37 cellular contexts compared by ENCODE assay signal in genomic region chr3:182783106-182783505, GRCh38.
"Had no signal": no experiment of that assay in that cellular context is flagged by ENCODE, and none has a peak within 500 bp of the region (broad histone marks: within the 10 kb centered on the region; RNA-seq: fewer than 3 reads in every experiment).

No MANE protein-coding gene starts in this region.

- H3K4me1 Mint-ChIP-seq: brain; central memory CD8-positive, alpha-beta T cell had no signal

- H3K4me3 ChIP-seq: ascending aorta, cardiac muscle cell had no signal

- H3K27me3 ChIP-seq: ascending aorta, cardiac muscle cell had no signal

- H3K27ac ChIP-seq: ascending aorta, cardiac muscle cell, VCaP had no signal

- ATAC-seq: activated CD4-positive, alpha-beta T cell treated with anti-CD3 and anti-CD28 coated beads for 36 hours; activated CD4-positive, CD25-positive, alpha-beta regulatory T cell treated with anti-CD3 and anti-CD28 coated beads, Interleukin-2, amount 50 U/mL, for 24 hours; activated naive CD8-positive, alpha-beta T cell treated with anti-CD3 and anti-CD28 coated beads, Interleukin-2, amount 50 U/mL, for 24 hours had no signal

- H3K36me3 ChIP-seq: ascending aorta, cardiac muscle cell had no signal

- FAIRE-seq: bronchial epithelial cell, TTC549 had no signal

- H3K36me3 Mint-ChIP-seq: activated CD8-positive, alpha-beta memory T cell treated with anti-CD3 and anti-CD28 coated beads, Interleukin-2, amount 10 ng/mL, durations not matched to agents 7 days and 5 days; activated naive CD4-positive, alpha-beta T cell treated with anti-CD3 and anti-CD28 coated beads, Interleukin-2, amount 10 ng/mL, durations not matched to agents 7 days and 5 days; activated naive CD4-positive, alpha-beta T cell treated with anti-CD3 and anti-CD28 coated beads, Interleukin-2, amount 50 U/mL, for 24 hours; activated naive CD8-positive, alpha-beta T cell; activated naive CD8-positive, alpha-beta T cell treated with anti-CD3 and anti-CD28 coated beads, Interleukin-2, amount 10 ng/mL, durations not matched to agents 7 days and 5 days; brain had no signal

- H3K4me1 ChIP-seq: ascending aorta had no signal

- DNase-seq: activated CD4-positive, alpha-beta memory T cell treated with anti-CD3 and anti-CD28 coated beads, Interleukin-2, amount 10 ng/mL, durations not matched to agents 7 days and 5 days; activated CD4-positive, alpha-beta T cell treated with anti-CD3 and anti-CD28 coated beads for 1 hour; activated CD4-positive, alpha-beta T cell treated with anti-CD3 and anti-CD28 coated beads for 36 hours; activated CD4-positive, alpha-beta T cell treated with anti-CD3 and anti-CD28 coated beads for 48 hours; activated CD4-positive, alpha-beta T cell treated with anti-CD3 and anti-CD28 coated beads, Interleukin-2, amount 10 ng/mL, durations not matched to agents 7 days and 5 days; activated CD4-positive, alpha-beta T cell treated with anti-CD3 and anti-CD28 coated beads, Interleukin-2, amount 50 U/mL, for 48 hours; activated CD4-positive, CD25-positive, alpha-beta regulatory T cell; activated CD8-positive, alpha-beta memory T cell treated with anti-CD3 and anti-CD28 coated beads for 24 hours; activated CD8-positive, alpha-beta memory T cell treated with anti-CD3 and anti-CD28 coated beads, Interleukin-2, amount 10 ng/mL, durations not matched to agents 7 days and 5 days; activated CD8-positive, alpha-beta memory T cell treated with anti-CD3 and anti-CD28 coated beads, Interleukin-2, amount 50 U/mL, for 48 hours; activated CD8-positive, alpha-beta T cell treated with anti-CD3 and anti-CD28 coated beads, Interleukin-2, amount 10 ng/mL, durations not matched to agents 7 days and 5 days; activated effector memory CD4-positive, alpha-beta T cell treated with Interleukin-2 at 50 U/mL for 16 hours; activated gamma-delta T cell; activated naive CD4-positive, alpha-beta T cell treated with anti-CD3 and anti-CD28 coated beads, Interleukin-2, amount 10 ng/mL, durations not matched to agents 7 days and 5 days; activated naive CD4-positive, alpha-beta T cell treated with Interleukin-2 at 50 U/mL for 16 hours; activated naive CD8-positive, alpha-beta T cell treated with anti-CD3 and anti-CD28 coated beads, Interleukin-2, amount 10 ng/mL, durations not matched to agents 7 days and 5 days; activated naive CD8-positive, alpha-beta T cell treated with anti-CD3 and anti-CD28 coated beads, Interleukin-2, amount 50 U/mL, for 24 hours; activated T-cell treated with anti-CD3 and anti-CD28 coated beads, Interleukin-2, amount 50 U/mL, for 24 hours; activated T-cell treated with anti-CD3 and anti-CD28 coated beads, Interleukin-2, amount 50 U/mL, for 48 hours; amygdala; anterior cingulate cortex; caudate nucleus; cerebellar nuclear complex; T-helper 2 cell; T-helper 9 cell had no signal

- H3K9me3 ChIP-seq: ascending aorta had no signal

- H3K27ac Mint-ChIP-seq: activated CD4-positive, alpha-beta memory T cell treated with anti-CD3 and anti-CD28 coated beads, Interleukin-2, amount 10 ng/mL, durations not matched to agents 7 days and 5 days; activated CD4-positive, alpha-beta T cell treated with anti-CD3 and anti-CD28 coated beads for 36 hours; activated CD4-positive, alpha-beta T cell treated with anti-CD3 and anti-CD28 coated beads, Interleukin-2, amount 10 ng/mL, durations not matched to agents 7 days and 5 days; activated CD8-positive, alpha-beta memory T cell treated with anti-CD3 and anti-CD28 coated beads, Interleukin-2, amount 10 ng/mL, durations not matched to agents 7 days and 5 days; activated CD8-positive, alpha-beta T cell treated with anti-CD3 and anti-CD28 coated beads, Interleukin-2, amount 10 ng/mL, durations not matched to agents 7 days and 5 days; activated naive CD4-positive, alpha-beta T cell treated with anti-CD3 and anti-CD28 coated beads, Interleukin-2, amount 10 ng/mL, durations not matched to agents 7 days and 5 days; activated naive CD4-positive, alpha-beta T cell treated with anti-CD3 and anti-CD28 coated beads, Interleukin-2, amount 50 U/mL, for 24 hours; activated naive CD8-positive, alpha-beta T cell; activated naive CD8-positive, alpha-beta T cell treated with anti-CD3 and anti-CD28 coated beads, Interleukin-2, amount 50 U/mL, for 24 hours; activated T-cell treated with anti-CD3 and anti-CD28 coated beads, Interleukin-2, amount 50 U/mL, for 24 hours; activated T-helper 2 cell treated with anti-CD3 and anti-CD28 coated beads, Interferon-gamma antibody, Interleukin-2, Interleukin-4, amounts not matched to agents 10 μg/mL and 5 μg/mL and 100 μg/mL, durations not matched to agents 14 hours and 24 hours and 36 hours; brain; T-helper 2 cell treated with Interferon-gamma antibody and Interleukin-4, amounts not matched to agents 5 μg/mL and 100 μg/mL, for 36 hours had no signal

- H3K9me3 Mint-ChIP-seq: activated CD4-positive, alpha-beta memory T cell treated with anti-CD3 and anti-CD28 coated beads, Interleukin-2, amount 10 ng/mL, durations not matched to agents 7 days and 5 days; activated CD4-positive, alpha-beta T cell treated with anti-CD3 and anti-CD28 coated beads, Interleukin-2, amount 10 ng/mL, durations not matched to agents 7 days and 5 days; activated naive CD4-positive, alpha-beta T cell treated with anti-CD3 and anti-CD28 coated beads, Interleukin-2, amount 10 ng/mL, durations not matched to agents 7 days and 5 days; activated naive CD4-positive, alpha-beta T cell treated with anti-CD3 and anti-CD28 coated beads, Interleukin-2, amount 50 U/mL, for 24 hours; activated naive CD8-positive, alpha-beta T cell treated with anti-CD3 and anti-CD28 coated beads, Interleukin-2, amount 10 ng/mL, durations not matched to agents 7 days and 5 days; activated naive CD8-positive, alpha-beta T cell treated with anti-CD3 and anti-CD28 coated beads, Interleukin-2, amount 50 U/mL, for 24 hours; activated T-cell treated with anti-CD3 and anti-CD28 coated beads, Interleukin-2, amount 50 U/mL, for 24 hours; activated T-helper 2 cell treated with anti-CD3 and anti-CD28 coated beads, Interferon-gamma antibody, Interleukin-2, Interleukin-4, amounts not matched to agents 10 μg/mL and 5 μg/mL and 100 μg/mL, durations not matched to agents 14 hours and 24 hours and 36 hours; brain; central memory CD8-positive, alpha-beta T cell; T-helper 2 cell treated with Interferon-gamma antibody and Interleukin-4, amounts not matched to agents 5 μg/mL and 100 μg/mL, for 36 hours had no signal

- H3K4me3 Mint-ChIP-seq: activated CD4-positive, alpha-beta memory T cell treated with anti-CD3 and anti-CD28 coated beads, Interleukin-2, amount 10 ng/mL, durations not matched to agents 7 days and 5 days; activated CD4-positive, alpha-beta T cell treated with anti-CD3 and anti-CD28 coated beads for 36 hours; activated CD4-positive, alpha-beta T cell treated with anti-CD3 and anti-CD28 coated beads, Interleukin-2, amount 10 ng/mL, durations not matched to agents 7 days and 5 days; activated CD8-positive, alpha-beta memory T cell treated with anti-CD3 and anti-CD28 coated beads, Interleukin-2, amount 10 ng/mL, durations not matched to agents 7 days and 5 days; activated CD8-positive, alpha-beta T cell treated with anti-CD3 and anti-CD28 coated beads, Interleukin-2, amount 10 ng/mL, durations not matched to agents 7 days and 5 days; activated naive CD4-positive, alpha-beta T cell treated with anti-CD3 and anti-CD28 coated beads, Interleukin-2, amount 10 ng/mL, durations not matched to agents 7 days and 5 days; activated naive CD8-positive, alpha-beta T cell; activated naive CD8-positive, alpha-beta T cell treated with anti-CD3 and anti-CD28 coated beads, Interleukin-2, amount 10 ng/mL, durations not matched to agents 7 days and 5 days; activated naive CD8-positive, alpha-beta T cell treated with anti-CD3 and anti-CD28 coated beads, Interleukin-2, amount 50 U/mL, for 24 hours; activated T-cell treated with anti-CD3 and anti-CD28 coated beads, Interleukin-2, amount 50 U/mL, for 24 hours; brain; central memory CD8-positive, alpha-beta T cell; T-helper 2 cell treated with Interferon-gamma antibody and Interleukin-4, amounts not matched to agents 5 μg/mL and 100 μg/mL, for 36 hours had no signal
